ENCODE assay signal across 8 cellular contexts in genomic region chr10:6072215-6072941, GRCh38. TPM values are rescaled to one million over a fixed set of nuclear protein-coding genes. Genes with fewer than 3 reads are reported as not detected.
DNase-seq lines count a peak whose midpoint lies in the region; ATAC-seq and TF ChIP-seq lines count a peak whose summit lies in the region.
"Had no signal": no experiment of that assay in that cellular context is flagged by ENCODE, and none has a peak within 500 bp of the region (broad histone marks: within the 10 kb centered on the region; RNA-seq: fewer than 3 reads in every experiment).

No MANE protein-coding gene starts in this region.

- DNase-seq in T-cell (no peak), cerebellar cortex (ENCODE audit: low spot score) (no peak), left colon (no peak), mucosa of gallbladder (ENCODE audit: low spot score) (no peak)
- DNase-seq: foreskin fibroblast had no signal

- CTCF ChIA-PET in T-cell (lab: Charles Lee) = interaction anchor here in 1 of 2 donors (0.9 to 2.9 kb wide), 3 partner anchors 12 to 58 kb away, joined by 3 to 10 read pairs (median 7); no protein-coding TSS in a partner anchor

- H3K27me3 Mint-ChIP-seq in T-cell = peaks cover 0 to 2% of the 10 kb centered on the region in 2 donors

- intact Hi-C loops in left colon (cut with DNase I, micrococcal nuclease) = no loop called here

- no peak for TF ChIP-seq CTCF in neutrophil (IDR thresholded peaks at IDR 0.05)

- POLR2A ChIA-PET in T-cell (lab: Charles Lee) = interaction anchor here in 1 of 2 donors (0.6 kb wide), 1 partner anchor 21 kb away, joined by 4 read pairs; no protein-coding TSS in a partner anchor

- ATAC-seq in GM18858 (IDR thresholded peaks at IDR 0.05; ENCODE audit: unreplicated experiment) (peak; percentile 64), GM21737 (IDR thresholded peaks at IDR 0.05; ENCODE audit: unreplicated experiment) (peak; percentile 39), T-cell (replicated peaks in 1 of 4) (peak in 3 of 4 experiments; percentile 17 to 41 (median 25)), left colon (no peak)

- H3K4me3 ChIP-seq in neutrophil (ENCODE audit: low read depth in 1 of 2, low read length in 1 of 2) = peak overlapping the region in 1 of 2 experiments; percentile 10

- H3K36me3 ChIP-seq in neutrophil = no peaks in the 10 kb centered on the region

- H3K4me1 ChIP-seq in neutrophil (ENCODE audit: control insufficient read depth in 1 of 2, insufficient read depth in 1 of 2, low read depth in 1 of 2, low read length in 1 of 2) = peaks cover 44 to 49% of the 10 kb centered on the region in 2 experiments

- H3K9me3 ChIP-seq in neutrophil = no peaks in the 10 kb centered on the region

- H3K9me3 Mint-ChIP-seq in T-cell = no peaks in the 10 kb centered on the region

- H3K27ac ChIP-seq in neutrophil = peak overlapping the region; percentile 51

- no peaks in the 10 kb centered on the region for H3K36me3 Mint-ChIP-seq in T-cell

- H3K4me3 Mint-ChIP-seq in T-cell = peak overlapping the region; percentile 22 to 80 (median 37)

- peak overlapping the region; percentile 88 to 95 for H3K27ac Mint-ChIP-seq in T-cell

- peaks cover 20% of the 10 kb centered on the region for H3K27me3 ChIP-seq in neutrophil

- peaks cover 67 to 76% (median 74%) of the 10 kb centered on the region in 3 donors for H3K4me1 Mint-ChIP-seq in T-cell

RNA-seq across cellular contexts. Expression of gene IL2RA, which starts 10.2 kb away (rescaled TPM):
- total RNA-seq in T-cell (10 to 100 TPM; 19.9 to 40.4 (median 28.1) TPM), left colon (1 to 10 TPM in 1 of 2 donors, under 1 TPM in 1; 0.61 to 1.8 TPM), mucosa of gallbladder (1.4 TPM)

RNA-seq across cellular contexts. Expression of gene RBM17, which starts 16.5 kb away (rescaled TPM):
- total RNA-seq in T-cell (100 to 1,000 TPM; 119 to 148 (median 127) TPM), left colon (10 to 100 TPM; 71.7 to 90.7 TPM), mucosa of gallbladder (65.5 TPM)
